ENCODE assay signal across 8 cellular contexts in the genomic region with DNA sequence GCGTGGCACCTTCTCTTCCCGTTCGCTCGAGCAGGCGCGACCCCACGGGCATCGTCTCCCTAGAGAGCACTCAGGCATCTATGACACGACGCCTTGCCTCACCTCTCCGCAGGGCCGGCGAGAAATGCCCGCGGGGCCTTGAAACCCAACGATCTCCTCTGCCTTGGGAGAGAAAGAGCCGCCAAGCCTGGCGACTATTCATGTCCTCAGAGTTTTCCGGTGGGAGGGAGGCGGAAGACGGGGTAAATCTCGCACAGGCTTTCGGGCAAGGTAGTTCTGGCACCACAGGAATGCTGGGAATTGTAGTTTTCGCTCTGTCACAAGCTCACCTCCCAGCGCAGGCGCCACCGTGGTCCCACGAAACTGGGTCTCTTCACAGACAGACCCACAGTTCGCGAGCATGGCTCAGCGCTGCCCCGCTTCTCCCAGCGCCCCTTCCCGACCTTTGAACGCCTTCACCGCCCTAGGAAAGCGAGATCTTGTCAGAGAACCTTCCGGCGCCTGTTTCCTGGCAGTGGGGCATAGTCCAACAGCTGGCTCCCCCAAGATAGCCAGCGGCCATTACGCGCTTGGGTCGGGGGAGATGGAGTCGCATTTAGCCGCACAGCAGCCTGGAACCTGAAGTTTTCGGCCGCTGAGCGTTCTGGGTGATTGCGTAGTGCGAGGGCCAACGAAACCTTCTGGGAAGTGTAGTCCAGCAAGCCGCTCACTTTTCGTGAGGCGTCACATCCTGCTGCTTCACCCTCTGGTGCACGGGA. TPM values are rescaled to one million over a fixed set of nuclear protein-coding genes. Genes with fewer than 3 reads are reported as not detected.
DNase-seq lines count a peak whose midpoint lies in the region; ATAC-seq and TF ChIP-seq lines count a peak whose summit lies in the region.

CCDC90B (minus strand) TSS at position 597 of the 758 bp plus-strand sequence; CDS start at position 202, 395 bp downstream.

- H3K9ac ChIP-seq in mucosa of stomach (ENCODE audit: low read length), result peak within 1 kb of the TSS; percentile 95

- CTCF ChIA-PET in Panc1 (lab: Charles Lee), result no interaction called here

- POLR2A ChIA-PET in Panc1 (lab: Charles Lee), result interaction anchor here (0.6 kb wide), 1 partner anchor 384 kb away, joined by 4 read pairs; no protein-coding TSS in a partner anchor

- no peaks in the 10 kb centered on the region for H3K36me3 ChIP-seq in Panc1 (ENCODE audit: control insufficient read depth, insufficient read depth, low read length)
- H3K36me3 ChIP-seq in esophagus (ENCODE audit: control insufficient read depth in 2 of 2, insufficient read depth in 2 of 2, low read length in 1 of 2), result peaks cover 0 to 2% of the 10 kb centered on the region in 2 donors
- H3K36me3 ChIP-seq in mucosa of stomach (ENCODE audit: control insufficient read depth, insufficient read depth, low read length), result no peaks in the 10 kb centered on the region

- H3K9me3 ChIP-seq in Panc1 (ENCODE audit: control insufficient read depth, insufficient read depth, low read depth, low read length), result no peaks in the 10 kb centered on the region
- H3K9me3 ChIP-seq in esophagus (ENCODE audit: control insufficient read depth in 2 of 2, insufficient read depth in 1 of 2, low read depth in 1 of 2, low read length in 1 of 2), result no peaks in the 10 kb centered on the region
- H3K9me3 ChIP-seq in mucosa of stomach (ENCODE audit: control insufficient read depth, low read length), result no peaks in the 10 kb centered on the region

- peak within 1 kb of the TSS; percentile 95 for H3K27ac ChIP-seq in Panc1 (ENCODE audit: low read length)
- peak within 1 kb of the TSS; percentile 98 to 99 for H3K27ac ChIP-seq in esophagus (ENCODE audit: low read depth in 2 of 2, low read length in 1 of 2)

- peak; percentile 80; the same call in 1 of the 2 replicates for TF ChIP-seq CTCF in Panc1 (IDR thresholded peaks at IDR 0.05)

- intact Hi-C loops in Panc1 (cut with micrococcal nuclease; ENCODE audit: unreplicated experiment), result loop anchor here (10.0 kb wide), 1 partner anchor 381 kb away; the partner anchor contains the start of genes DDIAS and PRCP

- DNase-seq in DMS53 treated with DMSO at 0.1 percent for 48 hours (lab: John Stamatoyannopoulos, UW; ENCODE audit: unreplicated experiment), result peak; percentile 100
- peak; percentile 98 for DNase-seq in KG1 (lab: John Stamatoyannopoulos, UW)
- peak; percentile 96 for DNase-seq in Panc1 (ENCODE audit: low read depth, low spot score)
- peak; percentile 86 for DNase-seq in activated T-cell treated with anti-CD3 and anti-CD28 coated beads, Interleukin-2, amount 50 U/mL, for 4 hours
- peak; percentile 83 to 86 for DNase-seq in stimulated activated CD8-positive, alpha-beta memory T cell treated with anti-CD3 and anti-CD28 coated beads, Interleukin-7, amount 100 ng/mL, for 1 hour (ENCODE audit: low read depth in 2 of 2)

- H3K4me3 ChIP-seq in Panc1 (ENCODE audit: low read depth in 2 of 2, low read length in 2 of 2), result peak within 1 kb of the TSS; percentile 79 to 99
- H3K4me3 ChIP-seq in esophagus (ENCODE audit: low read depth in 1 of 2, low read length in 2 of 2), result peak within 1 kb of the TSS; percentile 83
- peak within 1 kb of the TSS; percentile 96 for H3K4me3 ChIP-seq in mucosa of stomach (ENCODE audit: low read length)

- peaks cover 5% of the 10 kb centered on the region for H3K36me3 Mint-ChIP-seq in activated T-cell treated with anti-CD3 and anti-CD28 coated beads, Interleukin-2, amount 50 U/mL, for 4 hours (ENCODE audit: insufficient read depth)

- peaks cover 41% of the 10 kb centered on the region for H3K4me1 Mint-ChIP-seq in activated T-cell treated with anti-CD3 and anti-CD28 coated beads, Interleukin-2, amount 50 U/mL, for 4 hours (ENCODE audit: low read depth)

- peaks cover 3% of the 10 kb centered on the region for H3K9me3 Mint-ChIP-seq in activated T-cell treated with anti-CD3 and anti-CD28 coated beads, Interleukin-2, amount 50 U/mL, for 4 hours

- ATAC-seq in GM21723 (IDR thresholded peaks at IDR 0.05; ENCODE audit: unreplicated experiment) (peak; percentile 90), Panc1 (peak; percentile 98)
- ATAC-seq in activated T-cell treated with anti-CD3 and anti-CD28 coated beads, Interleukin-2, amount 50 U/mL, for 4 hours, result peak; percentile 94 to 96

- in situ Hi-C loops in Panc1 (cut with HindIII; ENCODE audit: low pct_unique_long_range_greater_than_20kb, low sequenced_read_pairs), result no loop called here

- no TSS peak for BruUV-seq in Panc1 (replicated peaks; lab: Mats Ljungman, UMichigan)

- peak within 1 kb of the TSS; percentile 95 for H3K4me3 Mint-ChIP-seq in activated T-cell treated with anti-CD3 and anti-CD28 coated beads, Interleukin-2, amount 50 U/mL, for 4 hours

- H3K27me3 ChIP-seq in Panc1 (ENCODE audit: control insufficient read depth, insufficient read depth, low read length), result no peaks in the 10 kb centered on the region
- H3K27me3 ChIP-seq in esophagus (ENCODE audit: control insufficient read depth in 1 of 2, insufficient read depth in 2 of 2, low read length in 2 of 2), result no peaks in the 10 kb centered on the region
- H3K27me3 ChIP-seq in mucosa of stomach (ENCODE audit: control insufficient read depth, insufficient read depth, low read length), result no peaks in the 10 kb centered on the region

- 0% methylated on average over 55 of the region's 55 CpGs for WGBS in esophagus, 2 donors

- H3K27me3 Mint-ChIP-seq in activated T-cell treated with anti-CD3 and anti-CD28 coated beads, Interleukin-2, amount 50 U/mL, for 4 hours (ENCODE audit: low read depth), result no peaks in the 10 kb centered on the region

- H3K4me1 ChIP-seq in Panc1 (ENCODE audit: control insufficient read depth, insufficient read depth, low read length) (peaks cover 12% of the 10 kb centered on the region), esophagus (ENCODE audit: control insufficient read depth in 2 of 2, insufficient read depth in 2 of 2, low read length in 1 of 2) (peaks cover 0 to 5% of the 10 kb centered on the region in 2 donors), mucosa of stomach (ENCODE audit: control insufficient read depth, insufficient read depth, low read length) (no peaks in the 10 kb centered on the region)

RNA-seq across cellular contexts. Expression of gene CCDC90B, which starts in this region (rescaled TPM):
- 41.9 TPM for total RNA-seq in Panc1 (2021; ENCODE audit: unreplicated experiment)
- polyA plus RNA-seq in Panc1 (2012; ENCODE audit: insufficient read length), result 30.8 TPM
- total RNA-seq in activated T-cell treated with anti-CD3 and anti-CD28 coated beads, Interleukin-2, amount 50 U/mL, for 4 hours, result 10 to 100 TPM; 22.8 to 30.1 (median 23.6) TPM
- 10 to 100 TPM; 27.3 to 38.4 TPM for polyA plus RNA-seq in esophagus

Comparison
In these comparisons a context has a peak if more than half of its experiments do, and no peak if none do; other contexts are left out.
1. Peak in every context shown above with its lines: DNase-seq, ATAC-seq, H3K4me3 ChIP-seq and H3K27ac ChIP-seq.